8 cellular contexts compared by ENCODE assay signal in genomic region chr10:132225849-132226205, GRCh38. TPM values are rescaled to one million over a fixed set of nuclear protein-coding genes. Genes with fewer than 3 reads are reported as not detected.
"Had no signal": no experiment of that assay in that cellular context is flagged by ENCODE, and none has a peak within 500 bp of the region (broad histone marks: within the 10 kb centered on the region; RNA-seq: fewer than 3 reads in every experiment).

No MANE protein-coding gene starts in this region.

- H3K4me3 ChIP-seq: GM23338 had no signal

- H3K9me3 Mint-ChIP-seq: GM23338, H9, HFFc6, IgD-negative memory B cell had no signal

- H2AFZ ChIP-seq: GM23338 had no signal

- H3K27ac ChIP-seq: HL-60 had no signal

- H3K36me3 Mint-ChIP-seq: IgD-negative memory B cell had no signal

- H3K27me3 Mint-ChIP-seq: IgD-negative memory B cell had no signal

- H3K4me3 Mint-ChIP-seq: GM23338, H9, HFFc6 had no signal

- DNase-seq: H9, HCEC 1CT, HFFc6 had no signal

- ATAC-seq: GM23338, HepG2 had no signal

- H3K4me2 ChIP-seq: GM23338 had no signal

- H3K27ac Mint-ChIP-seq: GM23338, H9, HFFc6, IgD-negative memory B cell had no signal

RNA-seq across cellular contexts. Expression of gene DPYSL4, which starts 39.1 kb away (rescaled TPM):
- total RNA-seq: HT1080 had no signal
- polyA plus RNA-seq: IgD-negative memory B cell had no signal
